Comparison of ENCODE assay signal across 23 cellular contexts in the genomic region with DNA sequence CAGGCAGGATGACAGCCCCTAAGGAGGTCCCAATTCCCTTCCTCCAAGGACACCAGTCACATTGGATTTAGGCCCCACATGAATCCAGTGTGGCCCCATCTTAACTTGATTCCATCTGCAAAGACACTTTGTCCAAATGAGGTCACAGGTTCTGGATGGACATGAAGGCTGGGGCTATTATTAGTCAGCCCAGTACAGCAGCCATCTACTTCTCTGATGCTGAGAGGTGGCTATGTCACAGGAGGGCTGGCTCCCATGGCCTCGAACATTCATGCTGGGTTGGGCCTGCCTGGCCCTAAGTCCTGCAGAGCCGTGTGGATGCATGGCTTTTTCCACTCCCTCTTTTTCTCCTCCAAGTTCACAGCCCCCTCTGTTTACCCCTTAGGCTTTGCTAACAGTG.
"Had no signal": no experiment of that assay in that cellular context is flagged by ENCODE, and none has a peak within 500 bp of the region (broad histone marks: within the 10 kb centered on the region; RNA-seq: fewer than 3 reads in every experiment).

No MANE protein-coding gene starts in this region.

- H3K9me3 Mint-ChIP-seq: activated CD4-positive, alpha-beta memory T cell treated with anti-CD3 and anti-CD28 coated beads for 36 hours; activated CD4-positive, alpha-beta T cell treated with anti-CD3 and anti-CD28 coated beads, Interleukin-2, amount 10 ng/mL, durations not matched to agents 7 days and 5 days; activated naive CD4-positive, alpha-beta T cell treated with anti-CD3 and anti-CD28 coated beads, Interleukin-2, amount 50 U/mL, for 72 hours; activated naive CD8-positive, alpha-beta T cell treated with anti-CD3 and anti-CD28 coated beads, Interleukin-2, amount 50 U/mL, for 24 hours; activated T-cell treated with anti-CD3 and anti-CD28 coated beads, Interleukin-2, amount 50 U/mL, for 4 hours had no signal

- DNase-seq: activated CD4-positive, alpha-beta memory T cell treated with anti-CD3 and anti-CD28 coated beads for 36 hours; activated CD4-positive, alpha-beta T cell treated with anti-CD3 and anti-CD28 coated beads, Interleukin-2, amount 10 ng/mL, durations not matched to agents 7 days and 5 days; activated CD4-positive, CD25-positive, alpha-beta regulatory T cell; activated CD8-positive, alpha-beta memory T cell treated with anti-CD3 and anti-CD28 coated beads for 24 hours; activated effector memory CD4-positive, alpha-beta T cell treated with anti-CD3 and anti-CD28 coated beads, Interleukin-2, amount 50 U/mL, for 16 hours; activated naive CD4-positive, alpha-beta T cell treated with Interleukin-2 at 50 U/mL for 16 hours; activated naive CD8-positive, alpha-beta T cell treated with anti-CD3 and anti-CD28 coated beads, Interleukin-2, amount 50 U/mL, for 24 hours; activated T-cell treated with anti-CD3 and anti-CD28 coated beads, Interleukin-2, amount 50 U/mL, for 4 hours; amniotic stem cell; body of pancreas; central memory CD4-positive, alpha-beta T cell; Kasumi-1; NCI-H1105 treated with DMSO at 0.1 percent for 48 hours; NCI-H1436 treated with DMSO at 0.1 percent for 48 hours; NCI-H2081; NCI-H510A treated with DMSO at 0.1 percent for 48 hours; Peyer's patch; SHP77 treated with DMSO at 0.1 percent for 48 hours; T-helper 17 cell; T-helper 9 cell had no signal

- H3K4me1 ChIP-seq: body of pancreas had no signal

- ATAC-seq: activated naive CD4-positive, alpha-beta T cell treated with anti-CD3 and anti-CD28 coated beads, Interleukin-2, amount 50 U/mL, for 72 hours; activated naive CD8-positive, alpha-beta T cell treated with anti-CD3 and anti-CD28 coated beads, Interleukin-2, amount 50 U/mL, for 24 hours; activated T-cell treated with anti-CD3 and anti-CD28 coated beads, Interleukin-2, amount 50 U/mL, for 4 hours; body of pancreas; T-helper 17 cell had no signal

- H3K4me3 Mint-ChIP-seq: activated CD4-positive, alpha-beta memory T cell treated with anti-CD3 and anti-CD28 coated beads for 36 hours; activated CD4-positive, alpha-beta T cell treated with anti-CD3 and anti-CD28 coated beads, Interleukin-2, amount 10 ng/mL, durations not matched to agents 7 days and 5 days; activated naive CD8-positive, alpha-beta T cell treated with anti-CD3 and anti-CD28 coated beads, Interleukin-2, amount 50 U/mL, for 24 hours; activated T-cell treated with anti-CD3 and anti-CD28 coated beads, Interleukin-2, amount 50 U/mL, for 4 hours; T-helper 17 cell had no signal

- H3K27ac Mint-ChIP-seq: activated CD4-positive, alpha-beta memory T cell treated with anti-CD3 and anti-CD28 coated beads for 36 hours; activated CD4-positive, alpha-beta T cell treated with anti-CD3 and anti-CD28 coated beads, Interleukin-2, amount 10 ng/mL, durations not matched to agents 7 days and 5 days; activated naive CD4-positive, alpha-beta T cell treated with anti-CD3 and anti-CD28 coated beads, Interleukin-2, amount 50 U/mL, for 72 hours; activated naive CD8-positive, alpha-beta T cell treated with anti-CD3 and anti-CD28 coated beads, Interleukin-2, amount 50 U/mL, for 24 hours; T-helper 17 cell had no signal

- H3K27me3 ChIP-seq: ascending aorta, body of pancreas, Peyer's patch had no signal

- H3K4me3 ChIP-seq: ascending aorta, body of pancreas, Peyer's patch had no signal

- H3K27ac ChIP-seq: ascending aorta, body of pancreas, Peyer's patch, RWPE1 had no signal

- H3K27me3 Mint-ChIP-seq: activated CD4-positive, alpha-beta memory T cell treated with anti-CD3 and anti-CD28 coated beads for 36 hours; activated CD4-positive, alpha-beta T cell treated with anti-CD3 and anti-CD28 coated beads, Interleukin-2, amount 10 ng/mL, durations not matched to agents 7 days and 5 days; activated naive CD8-positive, alpha-beta T cell treated with anti-CD3 and anti-CD28 coated beads, Interleukin-2, amount 50 U/mL, for 24 hours; T-helper 17 cell had no signal

- H3K9me3 ChIP-seq: ascending aorta, body of pancreas, Peyer's patch had no signal
